24 cellular contexts compared by ENCODE assay signal in genomic region chr6:163865380-163865779, GRCh38.
"Had no signal": no experiment of that assay in that cellular context is flagged by ENCODE, and none has a peak within 500 bp of the region (broad histone marks: within the 10 kb centered on the region; RNA-seq: fewer than 3 reads in every experiment).

No MANE protein-coding gene starts in this region.

- H3K27me3 ChIP-seq: dorsolateral prefrontal cortex, foreskin keratinocyte, gastroesophageal sphincter, heart left ventricle, left lung had no signal

- H3K9me3 Mint-ChIP-seq: immature natural killer cell, mesothelial cell of epicardium had no signal

- H3K9me3 ChIP-seq: esophagus muscularis mucosa, gastroesophageal sphincter, heart left ventricle, left lung, lower lobe of right lung had no signal

- H3K4me3 ChIP-seq: coronary artery, dorsolateral prefrontal cortex, esophagus muscularis mucosa, gastroesophageal sphincter, heart left ventricle, hepatocyte, left lung, lower lobe of right lung, mucosa of descending colon had no signal

- H3K27ac Mint-ChIP-seq: immature natural killer cell, mesothelial cell of epicardium, naive B cell had no signal

- H3K27ac ChIP-seq: coronary artery, dorsolateral prefrontal cortex, esophagus muscularis mucosa, foreskin keratinocyte, gastroesophageal sphincter, heart left ventricle, hepatocyte, left lung, lower lobe of right lung had no signal

- H3K4me2 ChIP-seq: hepatocyte had no signal

- H3K79me2 ChIP-seq: hepatocyte had no signal

- H2AFZ ChIP-seq: hepatocyte had no signal

- H3K36me3 ChIP-seq: esophagus muscularis mucosa, gastroesophageal sphincter, heart left ventricle, left lung, lower lobe of right lung had no signal

- H3K4me3 Mint-ChIP-seq: immature natural killer cell, mesothelial cell of epicardium, naive B cell had no signal

- H3K36me3 Mint-ChIP-seq: mesothelial cell of epicardium, naive B cell had no signal

- DNase-seq: dermis blood vessel endothelial cell; dorsolateral prefrontal cortex; effector CD4-positive, alpha-beta T cell; effector memory CD4-positive, alpha-beta T cell; foreskin keratinocyte; hypothalamus; immature natural killer cell; kidney; kidney glomerular epithelial cell; left colon; left lung; lower lobe of right lung; mesenchymal stem cell; mucosa of descending colon; naive B cell had no signal

- ATAC-seq: foreskin keratinocyte, gastroesophageal sphincter, left colon, left lung, mucosa of descending colon had no signal

- H3K4me1 ChIP-seq: foreskin keratinocyte, gastroesophageal sphincter, left lung had no signal

- FAIRE-seq: colon, endothelial cell of umbilical vein, frontal cortex, kidney had no signal
